Comparison of ENCODE assay signal across 30 cellular contexts in genomic region chr12:80513211-80513610, GRCh38.
DNase-seq lines count a peak whose midpoint lies in the region; ATAC-seq, FAIRE-seq and TF ChIP-seq lines count a peak whose summit lies in the region.
"Had no signal": no experiment of that assay in that cellular context is flagged by ENCODE, and none has a peak within 500 bp of the region (broad histone marks: within the 10 kb centered on the region; RNA-seq: fewer than 3 reads in every experiment).

No MANE protein-coding gene starts in this region.

- H3K4me3 Mint-ChIP-seq in T-cell: no peak overlapping the region
- H3K4me3 Mint-ChIP-seq: activated CD8-positive, alpha-beta T cell treated with anti-CD3 and anti-CD28 coated beads, Interleukin-2, amount 10 ng/mL, durations not matched to agents 7 days and 5 days; activated naive CD4-positive, alpha-beta T cell treated with anti-CD3 and anti-CD28 coated beads, Interleukin-2, amount 10 ng/mL, durations not matched to agents 7 days and 5 days; activated T-helper 17 cell treated with anti-CD3 and anti-CD28 coated beads, Interleukin-2, amount 50 U/mL, for 72 hours; neural progenitor cell; stimulated activated effector memory CD8-positive, alpha-beta T cell treated with anti-CD3 and anti-CD28 coated beads, Interleukin-12 subunit alpha, Interleukin-12 subunit beta, amount 100 ng/mL, for 72 hours; T-helper 1 cell treated with Interleukin-12 subunit alpha and Interleukin-12 subunit beta and Interleukin-4 antibody, amounts not matched to agents 30 μg/mL and 1 μg/mL, for 36 hours had no signal

- H3K27ac ChIP-seq in RWPE2 (ENCODE audit: poor library complexity, severe bottlenecking) (no peak overlapping the region), endothelial cell of umbilical vein (ENCODE audit: insufficient read depth, low read depth, low read length) (no peak overlapping the region)
- H3K27ac ChIP-seq: adrenal gland, body of pancreas, gastroesophageal sphincter, neural progenitor cell, upper lobe of right lung had no signal

- TF ChIP-seq POLR2A in endothelial cell of umbilical vein (IDR thresholded peaks at IDR 0.05; ENCODE audit: low read depth, low read length): no peak

- H3K27ac Mint-ChIP-seq in T-cell: no peak overlapping the region
- H3K27ac Mint-ChIP-seq: activated CD8-positive, alpha-beta T cell treated with anti-CD3 and anti-CD28 coated beads, Interleukin-2, amount 10 ng/mL, durations not matched to agents 7 days and 5 days; activated naive CD4-positive, alpha-beta T cell treated with anti-CD3 and anti-CD28 coated beads, Interleukin-2, amount 10 ng/mL, durations not matched to agents 7 days and 5 days; activated T-helper 17 cell treated with anti-CD3 and anti-CD28 coated beads, Interleukin-2, amount 50 U/mL, for 72 hours; neural progenitor cell; progenitor cell of endocrine pancreas; stimulated activated effector memory CD8-positive, alpha-beta T cell treated with anti-CD3 and anti-CD28 coated beads, Interleukin-12 subunit alpha, Interleukin-12 subunit beta, amount 100 ng/mL, for 72 hours; T-helper 1 cell treated with Interleukin-12 subunit alpha and Interleukin-12 subunit beta and Interleukin-4 antibody, amounts not matched to agents 30 μg/mL and 1 μg/mL, for 36 hours had no signal

- no peaks in the 10 kb centered on the region for H3K79me2 ChIP-seq in endothelial cell of umbilical vein (ENCODE audit: control insufficient read depth, insufficient read depth, low read length)

- H3K4me1 Mint-ChIP-seq in T-cell: no peaks in the 10 kb centered on the region
- H3K4me1 Mint-ChIP-seq: activated naive CD4-positive, alpha-beta T cell treated with anti-CD3 and anti-CD28 coated beads, Interleukin-2, amount 10 ng/mL, durations not matched to agents 7 days and 5 days; activated T-helper 17 cell treated with anti-CD3 and anti-CD28 coated beads, Interleukin-2, amount 50 U/mL, for 72 hours; stimulated activated effector memory CD8-positive, alpha-beta T cell treated with anti-CD3 and anti-CD28 coated beads, Interleukin-12 subunit alpha, Interleukin-12 subunit beta, amount 100 ng/mL, for 72 hours had no signal

- H3K9ac ChIP-seq in endothelial cell of umbilical vein (replicated peaks; ENCODE audit: extremely low read depth, insufficient read depth, low read length): no peak overlapping the region
- H3K9ac ChIP-seq: neural progenitor cell had no signal

- TF ChIP-seq CTCF in RWPE2 (IDR thresholded peaks at IDR 0.05; ENCODE audit: poor library complexity, severe bottlenecking) (no peak), endothelial cell of umbilical vein (IDR thresholded peaks at IDR 0.05; ENCODE audit: extremely low read depth in 1 of 2, insufficient read depth in 1 of 2, low read depth in 1 of 2, low read length in 2 of 2) (no peak)

- H3K36me3 ChIP-seq in RWPE2 (ENCODE audit: low read depth) (no peaks in the 10 kb centered on the region), endothelial cell of umbilical vein (ENCODE audit: control insufficient read depth in 2 of 2, extremely low read depth in 1 of 2, insufficient read depth in 2 of 2, low read length in 2 of 2) (no peaks in the 10 kb centered on the region)
- H3K36me3 ChIP-seq: adrenal gland, gastroesophageal sphincter, neural progenitor cell, upper lobe of right lung had no signal

- peaks cover 10 to 23% (median 16%) of the 10 kb centered on the region in 3 donors for H3K9me3 Mint-ChIP-seq in T-cell

- dilution Hi-C loops in endothelial cell of umbilical vein (cut with MboI; ENCODE audit: extremely low pct_ligation_motif_present, low sequenced_read_pairs): no loop called here

- H3K4me2 ChIP-seq in endothelial cell of umbilical vein (ENCODE audit: insufficient read depth, low read length): no peak overlapping the region
- H3K4me2 ChIP-seq: neural progenitor cell had no signal

- H3K4me1 ChIP-seq in RWPE2 (ENCODE audit: insufficient read depth, poor library complexity, severe bottlenecking): peaks cover 14% of the 10 kb centered on the region
- H3K4me1 ChIP-seq in endothelial cell of umbilical vein (ENCODE audit: control insufficient read depth, extremely low read depth, insufficient read depth, low read length): no peaks in the 10 kb centered on the region
- H3K4me1 ChIP-seq: adrenal gland, body of pancreas, gastroesophageal sphincter, neural progenitor cell, upper lobe of right lung had no signal

- FAIRE-seq in endothelial cell of umbilical vein (lab: Jason Lieb, UNC): no peak
- FAIRE-seq: G401.6 had no signal

- intact Hi-C loops in endothelial cell of umbilical vein (cut with micrococcal nuclease): no loop called here
- intact Hi-C loops in posterior vena cava (cut with DNase I): no loop called here

- BruUV-seq in endothelial cell of umbilical vein (replicated peaks; lab: Mats Ljungman, UMichigan): no TSS peak

- no peak for ATAC-seq in RWPE2 (ENCODE audit: low read depth)
- ATAC-seq in T-cell (replicated peaks in 1 of 4): no peak
- ATAC-seq: activated CD8-positive, alpha-beta T cell treated with anti-CD3 and anti-CD28 coated beads, Interleukin-2, amount 10 ng/mL, durations not matched to agents 7 days and 5 days; activated T-helper 17 cell treated with anti-CD3 and anti-CD28 coated beads, Interleukin-2, amount 50 U/mL, for 72 hours; body of pancreas; gastroesophageal sphincter; HCT116; stimulated activated effector memory CD8-positive, alpha-beta T cell treated with anti-CD3 and anti-CD28 coated beads, Interleukin-12 subunit alpha, Interleukin-12 subunit beta, amount 100 ng/mL, for 72 hours; upper lobe of right lung had no signal

- H3K36me3 Mint-ChIP-seq in T-cell: no peaks in the 10 kb centered on the region
- H3K36me3 Mint-ChIP-seq: activated naive CD4-positive, alpha-beta T cell treated with anti-CD3 and anti-CD28 coated beads, Interleukin-2, amount 10 ng/mL, durations not matched to agents 7 days and 5 days; neural progenitor cell; stimulated activated effector memory CD8-positive, alpha-beta T cell treated with anti-CD3 and anti-CD28 coated beads, Interleukin-12 subunit alpha, Interleukin-12 subunit beta, amount 100 ng/mL, for 72 hours had no signal

- DNase-seq in HuH-7 (ENCODE audit: low spot score) (peak; percentile 16), RWPE2 (ENCODE audit: low spot score) (peak; percentile 14), endothelial cell of umbilical vein (ENCODE audit: low read depth, low spot score) (no peak), posterior vena cava (ENCODE audit: low spot score) (peak; percentile 66), T-cell (no peak), NCI-H2196 (lab: John Stamatoyannopoulos, UW; ENCODE audit: unreplicated experiment) (no peak), MV-4-11 (lab: John Stamatoyannopoulos, UW) (no peak)
- no peak for DNase-seq in activated CD4-positive, alpha-beta T cell treated with anti-CD3 and anti-CD28 coated beads for 1 hour
- DNase-seq: activated CD4-positive, alpha-beta T cell treated with anti-CD3 and anti-CD28 coated beads for 4 hours; activated CD8-positive, alpha-beta T cell treated with anti-CD3 and anti-CD28 coated beads, Interleukin-2, amount 10 ng/mL, durations not matched to agents 7 days and 5 days; activated naive CD4-positive, alpha-beta T cell treated with anti-CD3 and anti-CD28 coated beads, Interleukin-2, amount 10 ng/mL, durations not matched to agents 7 days and 5 days; body of pancreas; cerebellar nuclear complex; DMS79; kidney glomerular epithelial cell; NCI-H1436; NCI-H2081 treated with DMSO at 0.1 percent for 48 hours; NCI-H446; NCI-H774; RPMI8226; upper lobe of right lung had no signal

- no peaks in the 10 kb centered on the region for H3K27me3 ChIP-seq in RWPE2 (ENCODE audit: insufficient read depth, poor library complexity, severe bottlenecking)
- no peaks in the 10 kb centered on the region for H3K27me3 ChIP-seq in endothelial cell of umbilical vein (ENCODE audit: control insufficient read depth in 2 of 2, insufficient read depth in 2 of 2, low read length in 2 of 2)
- H3K27me3 ChIP-seq: adrenal gland, body of pancreas, gastroesophageal sphincter, neural progenitor cell, upper lobe of right lung had no signal

- no peaks in the 10 kb centered on the region for H3K9me1 ChIP-seq in endothelial cell of umbilical vein (replicated peaks; ENCODE audit: control insufficient read depth, extremely low read depth, insufficient read depth, low read length)

- H3K27me3 Mint-ChIP-seq in T-cell: no peaks in the 10 kb centered on the region
- H3K27me3 Mint-ChIP-seq: activated naive CD4-positive, alpha-beta T cell treated with anti-CD3 and anti-CD28 coated beads, Interleukin-2, amount 10 ng/mL, durations not matched to agents 7 days and 5 days; activated T-helper 17 cell treated with anti-CD3 and anti-CD28 coated beads, Interleukin-2, amount 50 U/mL, for 72 hours had no signal

- H2AFZ ChIP-seq in endothelial cell of umbilical vein (ENCODE audit: low read depth, low read length): peak overlapping the region; percentile 5
- H2AFZ ChIP-seq: neural progenitor cell had no signal

- POLR2A ChIA-PET in endothelial cell of umbilical vein (lab: Charles Lee): no interaction called here
- POLR2A ChIA-PET in T-cell (lab: Charles Lee): no interaction called here

- H3K9me3 ChIP-seq in RWPE2 (ENCODE audit: severe bottlenecking) (no peaks in the 10 kb centered on the region), endothelial cell of umbilical vein (replicated peaks; ENCODE audit: control insufficient read depth, insufficient read depth, low read length) (no peaks in the 10 kb centered on the region)
- H3K9me3 ChIP-seq: adrenal gland, gastroesophageal sphincter, upper lobe of right lung had no signal

- CTCF ChIA-PET in endothelial cell of umbilical vein (lab: Charles Lee): no interaction called here
- CTCF ChIA-PET in T-cell (lab: Charles Lee): no interaction called here

- H3K4me3 ChIP-seq in RWPE2 (ENCODE audit: severe bottlenecking) (no peak overlapping the region), endothelial cell of umbilical vein (replicated peaks in 1 of 3; ENCODE audit: insufficient read depth in 1 of 3, low read depth in 1 of 3, low read length in 3 of 3) (no peak overlapping the region)
- H3K4me3 ChIP-seq: adrenal gland, body of pancreas, gastroesophageal sphincter, neural progenitor cell, upper lobe of right lung had no signal

- no peaks in the 10 kb centered on the region for H4K20me1 ChIP-seq in endothelial cell of umbilical vein (replicated peaks; ENCODE audit: control insufficient read depth, extremely low read depth, insufficient read depth, low read length)

TF ChIP-seq in endothelial cell of umbilical vein, 7 proteins besides CTCF, POLR2A, EP300 and RAD21 (continues in another document):
- no peak for TF ChIP-seq MAX (IDR thresholded peaks at IDR 0.05; ENCODE audit: insufficient read depth, insufficient read length)
- TF ChIP-seq JUN (IDR thresholded peaks at IDR 0.05; ENCODE audit: borderline replicate concordance, insufficient read depth, insufficient read length, low read depth): no peak
- no peak for TF ChIP-seq FOS (IDR thresholded peaks at IDR 0.05; ENCODE audit: borderline replicate concordance, insufficient read depth, low read length)
- no peak for TF ChIP-seq GATA2 (IDR thresholded peaks at IDR 0.05; ENCODE audit: insufficient read depth, insufficient read length, low read depth, low read length)
- no peak for TF ChIP-seq MYC (IDR thresholded peaks at IDR 0.05; ENCODE audit: low read depth, low read length)

Comparison
In these comparisons a context has a peak if more than half of its experiments do, and no peak if none do; other contexts are left out.
1. DNase-seq: peak in HuH-7 (single experiment), RWPE2 (single experiment) and posterior vena cava (single experiment); none in endothelial cell of umbilical vein (single experiment), activated CD4-positive, alpha-beta T cell treated with anti-CD3 and anti-CD28 coated beads for 1 hour (single experiment), T-cell (0 of 34), NCI-H2196 (single experiment) and MV-4-11 (single experiment).